Comparison of ENCODE assay signal across 10 cellular contexts in genomic region chr9:27784999-27785713, GRCh38.
DNase-seq lines count a peak whose midpoint lies in the region; ATAC-seq and TF ChIP-seq lines count a peak whose summit lies in the region.
"Had no signal": no experiment of that assay in that cellular context is flagged by ENCODE, and none has a peak within 500 bp of the region (broad histone marks: within the 10 kb centered on the region; RNA-seq: fewer than 3 reads in every experiment).

No MANE protein-coding gene starts in this region.

- H3K4me1 ChIP-seq in RWPE2 (ENCODE audit: insufficient read depth, poor library complexity, severe bottlenecking) (peaks cover 4% of the 10 kb centered on the region), A673 (ENCODE audit: insufficient read depth, low read length, poor library complexity, severe bottlenecking) (peaks cover 8% of the 10 kb centered on the region)
- H3K4me1 ChIP-seq: testis had no signal

- peaks cover 21% of the 10 kb centered on the region for H3K27me3 Mint-ChIP-seq in activated CD4-positive, alpha-beta T cell treated with anti-CD3 and anti-CD28 coated beads for 36 hours
- H3K27me3 Mint-ChIP-seq in progenitor cell of endocrine pancreas: no peaks in the 10 kb centered on the region

- no peaks in the 10 kb centered on the region for H3K36me3 Mint-ChIP-seq in activated CD4-positive, alpha-beta T cell treated with anti-CD3 and anti-CD28 coated beads for 36 hours (ENCODE audit: low read depth)
- H3K36me3 Mint-ChIP-seq in progenitor cell of endocrine pancreas (ENCODE audit: insufficient read depth): no peaks in the 10 kb centered on the region

- ATAC-seq in activated CD4-positive, alpha-beta T cell treated with anti-CD3 and anti-CD28 coated beads for 36 hours: peak; percentile 72
- peak; percentile 51 for ATAC-seq in HG02763 (IDR thresholded peaks at IDR 0.05; ENCODE audit: unreplicated experiment)
- ATAC-seq in RWPE2 (ENCODE audit: low read depth): peak; percentile 14; the same call in 1 of the 3 replicates

- peak; percentile 45 for DNase-seq in activated CD4-positive, alpha-beta T cell treated with anti-CD3 and anti-CD28 coated beads for 36 hours
- DNase-seq in activated CD4-positive, alpha-beta T cell treated with anti-CD3 and anti-CD28 coated beads for 1 hour: no peak
- DNase-seq in RWPE2 (ENCODE audit: low spot score): no peak
- peak; percentile 57 for DNase-seq in renal cortical epithelial cell (ENCODE audit: low read depth)
- no peak for DNase-seq in activated effector memory CD4-positive, alpha-beta T cell treated with Interleukin-2 at 50 U/mL for 16 hours
- DNase-seq in progenitor cell of endocrine pancreas (ENCODE audit: low spot score, unreplicated experiment): no peak
- DNase-seq in A673 (ENCODE audit: low spot score): no peak
- DNase-seq: Kasumi-1, testis had no signal

- H3K27me3 ChIP-seq in RWPE2 (ENCODE audit: insufficient read depth, poor library complexity, severe bottlenecking): no peaks in the 10 kb centered on the region
- no peaks in the 10 kb centered on the region for H3K27me3 ChIP-seq in A673 (replicated peaks; ENCODE audit: insufficient read depth, low read depth, low read length, poor library complexity)
- H3K27me3 ChIP-seq: testis had no signal

- no peaks in the 10 kb centered on the region for H3K36me3 ChIP-seq in RWPE2 (ENCODE audit: low read depth)
- no peaks in the 10 kb centered on the region for H3K36me3 ChIP-seq in A673 (ENCODE audit: insufficient read depth, low read length, poor library complexity, severe bottlenecking)

- H3K4me3 ChIP-seq in RWPE2 (ENCODE audit: severe bottlenecking): no peak overlapping the region
- no peak overlapping the region for H3K4me3 ChIP-seq in A673 (ENCODE audit: low read depth, low read length, poor library complexity, severe bottlenecking)
- H3K4me3 ChIP-seq: testis had no signal

- no peak overlapping the region for H3K27ac Mint-ChIP-seq in activated CD4-positive, alpha-beta T cell treated with anti-CD3 and anti-CD28 coated beads for 36 hours
- no peak overlapping the region for H3K27ac Mint-ChIP-seq in progenitor cell of endocrine pancreas

- POLR2A ChIA-PET in activated CD4-positive, alpha-beta T cell treated with anti-CD3 and anti-CD28 coated beads for 36 hours (lab: Charles Lee): no interaction called here
- POLR2A ChIA-PET in A673 (lab: Charles Lee; ENCODE audit: low non-redundant PET): no interaction called here

- no peak overlapping the region for H3K4me3 Mint-ChIP-seq in activated CD4-positive, alpha-beta T cell treated with anti-CD3 and anti-CD28 coated beads for 36 hours
- H3K4me3 Mint-ChIP-seq in progenitor cell of endocrine pancreas (ENCODE audit: low read depth): no peak overlapping the region

- CTCF ChIA-PET in activated CD4-positive, alpha-beta T cell treated with anti-CD3 and anti-CD28 coated beads for 36 hours (lab: Charles Lee): interaction anchor here (0.5 to 1.2 kb wide), 3 partner anchors 11 to 353 kb away, joined by 3 to 5 read pairs (median 3); no protein-coding TSS in a partner anchor
- CTCF ChIA-PET in A673 (lab: Charles Lee): no interaction called here

- TF ChIP-seq CTCF in RWPE2 (IDR thresholded peaks at IDR 0.05; ENCODE audit: poor library complexity, severe bottlenecking) (no peak), progenitor cell of endocrine pancreas (IDR thresholded peaks at IDR 0.05; ENCODE audit: unreplicated experiment) (no peak), A673 (conservative IDR thresholded peaks at IDR 0.05; ENCODE audit: low read depth, low read length) (no peak)

- H3K27ac ChIP-seq in RWPE2 (ENCODE audit: poor library complexity, severe bottlenecking): no peak overlapping the region
- no peak overlapping the region for H3K27ac ChIP-seq in A673 (ENCODE audit: low read depth, low read length, poor library complexity, severe bottlenecking)
- H3K27ac ChIP-seq: testis had no signal

- H3K4me1 Mint-ChIP-seq in activated CD4-positive, alpha-beta T cell treated with anti-CD3 and anti-CD28 coated beads for 36 hours: peaks cover 7% of the 10 kb centered on the region
- no peaks in the 10 kb centered on the region for H3K4me1 Mint-ChIP-seq in progenitor cell of endocrine pancreas (ENCODE audit: low read depth)

- intact Hi-C loops in activated CD4-positive, alpha-beta T cell treated with anti-CD3 and anti-CD28 coated beads for 36 hours (cut with DNase I, micrococcal nuclease): no loop called here
- intact Hi-C loops in A673 (cut with micrococcal nuclease; ENCODE audit: unreplicated experiment): no loop called here

- no TSS peak for BruUV-seq in A673 (replicated peaks; lab: Mats Ljungman, UMichigan)

- peaks cover 16% of the 10 kb centered on the region for H3K9me3 Mint-ChIP-seq in activated CD4-positive, alpha-beta T cell treated with anti-CD3 and anti-CD28 coated beads for 36 hours (ENCODE audit: low read depth)
- H3K9me3 Mint-ChIP-seq in progenitor cell of endocrine pancreas (ENCODE audit: low read depth): peaks cover 16% of the 10 kb centered on the region

- H3K9me3 ChIP-seq in RWPE2 (ENCODE audit: severe bottlenecking) (no peaks in the 10 kb centered on the region), A673 (ENCODE audit: low read depth, low read length, poor library complexity, severe bottlenecking) (no peaks in the 10 kb centered on the region)
- H3K9me3 ChIP-seq: testis had no signal

Comparison
In these comparisons a context has a peak if more than half of its experiments do, and no peak if none do; other contexts are left out.
1. DNase-seq: peak in activated CD4-positive, alpha-beta T cell treated with anti-CD3 and anti-CD28 coated beads for 36 hours (single experiment) and renal cortical epithelial cell (single experiment); none in activated CD4-positive, alpha-beta T cell treated with anti-CD3 and anti-CD28 coated beads for 1 hour (single experiment), RWPE2 (single experiment), activated effector memory CD4-positive, alpha-beta T cell treated with Interleukin-2 at 50 U/mL for 16 hours (single experiment), progenitor cell of endocrine pancreas (single experiment) and A673 (single experiment).
2. ATAC-seq: peak in every context shown above with its lines; median percentile 72 in activated CD4-positive, alpha-beta T cell treated with anti-CD3 and anti-CD28 coated beads for 36 hours; 51 in HG02763; 14 in RWPE2.